2 cellular contexts compared by ENCODE assay signal in the genomic region with DNA sequence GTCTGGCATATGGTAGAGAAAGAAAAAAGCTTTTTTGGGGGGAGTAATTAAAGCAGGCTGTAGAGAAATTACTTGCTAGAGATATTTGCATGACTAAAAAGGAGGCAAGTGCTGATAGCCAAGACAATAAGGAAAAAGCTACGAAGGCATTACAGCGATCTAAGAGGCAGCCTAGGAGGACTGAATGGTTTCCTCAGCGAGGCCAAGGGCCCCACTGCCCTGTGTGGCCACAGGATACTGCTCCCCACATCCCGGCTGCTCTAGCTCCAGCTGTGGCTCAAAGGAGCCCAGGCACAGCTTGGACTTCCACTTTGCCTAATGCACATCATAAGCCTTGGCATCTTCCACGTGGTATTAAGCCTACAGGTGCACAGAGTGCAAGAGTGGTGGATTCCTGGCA.
TF ChIP-seq lines count a peak whose summit lies in the region.

No MANE protein-coding gene starts in this region.

TF ChIP-seq in GM23338, 12 proteins besides CTCF, POLR2A, EP300 and RAD21:
- TF ChIP-seq POLR2AphosphoS5 (IDR thresholded peaks at IDR 0.05; ENCODE audit: low read depth) (no peak), STAT1 (IDR thresholded peaks at IDR 0.05; ENCODE audit: unreplicated experiment) (no peak), ZNF114 (CRISPR knock-in tag; IDR thresholded peaks at IDR 0.05) (no peak), ZNF331 (CRISPR knock-in tag; IDR thresholded peaks at IDR 0.05; ENCODE audit: low read depth) (no peak), EZH2 (IDR thresholded peaks at IDR 0.05; ENCODE audit: low read depth, unreplicated experiment) (no peak), NANOG (IDR thresholded peaks at IDR 0.05; ENCODE audit: borderline replicate concordance) (no peak), EZH2phosphoT487 (IDR thresholded peaks at IDR 0.05; ENCODE audit: unreplicated experiment) (no peak), CREB1 (CRISPR knock-in tag; IDR thresholded peaks at IDR 0.05; ENCODE audit: low read depth) (no peak)
- TF ChIP-seq, protein P1, sequence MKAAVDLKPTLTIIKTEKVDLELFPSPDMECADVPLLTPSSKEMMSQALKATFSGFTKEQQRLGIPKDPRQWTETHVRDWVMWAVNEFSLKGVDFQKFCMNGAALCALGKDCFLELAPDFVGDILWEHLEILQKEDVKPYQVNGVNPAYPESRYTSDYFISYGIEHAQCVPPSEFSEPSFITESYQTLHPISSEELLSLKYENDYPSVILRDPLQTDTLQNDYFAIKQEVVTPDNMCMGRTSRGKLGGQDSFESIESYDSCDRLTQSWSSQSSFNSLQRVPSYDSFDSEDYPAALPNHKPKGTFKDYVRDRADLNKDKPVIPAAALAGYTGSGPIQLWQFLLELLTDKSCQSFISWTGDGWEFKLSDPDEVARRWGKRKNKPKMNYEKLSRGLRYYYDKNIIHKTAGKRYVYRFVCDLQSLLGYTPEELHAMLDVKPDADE (IDR thresholded peaks at IDR 0.05) = no peak

TF ChIP-seq in H1, 55 proteins besides CTCF, POLR2A, EP300 and RAD21:
- TF ChIP-seq CBX8 (IDR thresholded peaks at IDR 0.05; ENCODE audit: borderline replicate concordance, low read depth, low read length) (no peak), PHF8 (conservative IDR thresholded peaks at IDR 0.05; ENCODE audit: low read depth, low read length) (no peak), POLR2AphosphoS5 (IDR thresholded peaks at IDR 0.05; ENCODE audit: low read depth, low read length) (no peak), TAF1 (IDR thresholded peaks at IDR 0.05; ENCODE audit: low read depth, low read length) (no peak), HDAC6 (IDR thresholded peaks at IDR 0.05; ENCODE audit: low read depth, low read length) (no peak), RBBP5 (IDR thresholded peaks at IDR 0.05; ENCODE audit: borderline replicate concordance, low read depth, low read length) (no peak), CHD2 (IDR thresholded peaks at IDR 0.05; ENCODE audit: low read length) (no peak), SP2 (IDR thresholded peaks at IDR 0.05; ENCODE audit: low read length) (no peak), JUN (IDR thresholded peaks at IDR 0.05; ENCODE audit: low read depth, low read length) (no peak)
- TF ChIP-seq, protein P2, sequence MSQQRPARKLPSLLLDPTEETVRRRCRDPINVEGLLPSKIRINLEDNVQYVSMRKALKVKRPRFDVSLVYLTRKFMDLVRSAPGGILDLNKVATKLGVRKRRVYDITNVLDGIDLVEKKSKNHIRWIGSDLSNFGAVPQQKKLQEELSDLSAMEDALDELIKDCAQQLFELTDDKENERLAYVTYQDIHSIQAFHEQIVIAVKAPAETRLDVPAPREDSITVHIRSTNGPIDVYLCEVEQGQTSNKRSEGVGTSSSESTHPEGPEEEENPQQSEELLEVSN (IDR thresholded peaks at IDR 0.05) = no peak
